In genomic region chr17:4221899-4222659, GRCh38 we compare ENCODE assay signal across 20 cellular contexts. TPM values are rescaled to one million over a fixed set of nuclear protein-coding genes. Genes with fewer than 3 reads are reported as not detected.
DNase-seq lines count a peak whose midpoint lies in the region; ATAC-seq and TF ChIP-seq lines count a peak whose summit lies in the region.
"Had no signal": no experiment of that assay in that cellular context is flagged by ENCODE, and none has a peak within 500 bp of the region (broad histone marks: within the 10 kb centered on the region; RNA-seq: fewer than 3 reads in every experiment).

No MANE protein-coding gene starts in this region.

- DNase-seq in left ventricle myocardium inferior (no peak), right atrium auricular region (ENCODE audit: low spot score) (no peak), neural crest cell (ENCODE audit: low read depth, low spot score) (no peak), transverse colon (no peak), neuronal stem cell (ENCODE audit: low spot score) (no peak), SKM-1 (lab: John Stamatoyannopoulos, UW; ENCODE audit: unreplicated experiment) (no peak), NCI-H446 treated with DMSO at 0.1 percent for 48 hours (lab: John Stamatoyannopoulos, UW) (no peak)
- DNase-seq: CD4-positive, alpha-beta T cell; DMS153; GDM1; HCEC 1CT; MM.1S; NCI-H1092; NCI-H146; NCI-H2029 treated with DMSO at 0.1 percent for 48 hours; NCI-H2171; NCI-H526 treated with DMSO at 0.1 percent for 48 hours; SHP77 had no signal

- H3K14ac ChIP-seq in neuronal stem cell (ENCODE audit: low read length), result no peak overlapping the region

- peak overlapping the region; percentile 5 for H3K27ac Mint-ChIP-seq in activated T-helper 17 cell treated with anti-CD3 and anti-CD28 coated beads, Interleukin-2, amount 50 U/mL, for 72 hours
- peak overlapping the region; percentile 45 for H3K27ac Mint-ChIP-seq in neural crest cell (ENCODE audit: unreplicated experiment)
- H3K27ac Mint-ChIP-seq: CD4-positive, alpha-beta T cell had no signal

- H3K4me1 Mint-ChIP-seq in activated T-helper 17 cell treated with anti-CD3 and anti-CD28 coated beads, Interleukin-2, amount 50 U/mL, for 72 hours, result no peaks in the 10 kb centered on the region
- no peaks in the 10 kb centered on the region for H3K4me1 Mint-ChIP-seq in neural crest cell

- ATAC-seq in activated T-helper 17 cell treated with anti-CD3 and anti-CD28 coated beads, Interleukin-2, amount 50 U/mL, for 72 hours (replicated peaks), result no peak
- ATAC-seq: A549 had no signal

- H3K9ac ChIP-seq in neuronal stem cell (ENCODE audit: low read depth, low read length, poor library complexity), result no peak overlapping the region

- H3K9me3 Mint-ChIP-seq in activated T-helper 17 cell treated with anti-CD3 and anti-CD28 coated beads, Interleukin-2, amount 50 U/mL, for 72 hours, result no peaks in the 10 kb centered on the region
- no peaks in the 10 kb centered on the region for H3K9me3 Mint-ChIP-seq in neural crest cell
- H3K9me3 Mint-ChIP-seq: CD4-positive, alpha-beta T cell had no signal

- H2BK5ac ChIP-seq in neuronal stem cell (ENCODE audit: low read length), result no peak overlapping the region

- H3K18ac ChIP-seq in neuronal stem cell (ENCODE audit: low read length), result no peak overlapping the region

- no peaks in the 10 kb centered on the region for H3K27me3 Mint-ChIP-seq in activated T-helper 17 cell treated with anti-CD3 and anti-CD28 coated beads, Interleukin-2, amount 50 U/mL, for 72 hours
- no peaks in the 10 kb centered on the region for H3K27me3 Mint-ChIP-seq in neural crest cell (ENCODE audit: low read depth)
- H3K27me3 Mint-ChIP-seq: CD4-positive, alpha-beta T cell had no signal

- intact Hi-C loops in left ventricle myocardium inferior (cut with micrococcal nuclease), result no loop called here
- intact Hi-C loops in transverse colon (cut with DNase I; ENCODE audit: low total_unique reads), result no loop called here

- H3K27me3 ChIP-seq in left ventricle myocardium inferior (ENCODE audit: low read depth) (no peaks in the 10 kb centered on the region), right atrium auricular region (no peaks in the 10 kb centered on the region), transverse colon (no peaks in the 10 kb centered on the region), neuronal stem cell (ENCODE audit: control insufficient read depth in 3 of 3, insufficient read depth in 3 of 3, low read depth in 1 of 3, low read length in 3 of 3) (no peaks in the 10 kb centered on the region)

- H3K4me1 ChIP-seq in left ventricle myocardium inferior (peaks cover 20% of the 10 kb centered on the region), right atrium auricular region (peaks cover 0 to 7% of the 10 kb centered on the region in 2 donors), transverse colon (peaks cover 7 to 24% (median 18%) of the 10 kb centered on the region in 4 donors), neuronal stem cell (ENCODE audit: control insufficient read depth in 2 of 2, insufficient read depth in 1 of 2, low read depth in 1 of 2, low read length in 2 of 2) (no peaks in the 10 kb centered on the region)
- H3K4me1 ChIP-seq: A549 had no signal

- TF ChIP-seq POLR2A in transverse colon (IDR thresholded peaks at IDR 0.05), result no peak

- TF ChIP-seq EP300 in transverse colon (IDR thresholded peaks at IDR 0.05; ENCODE audit: low read depth), result no peak

- H3K4me3 ChIP-seq in left ventricle myocardium inferior (no peak overlapping the region), right atrium auricular region (no peak overlapping the region), transverse colon (no peak overlapping the region), neuronal stem cell (ENCODE audit: low read length in 2 of 2) (no peak overlapping the region)
- H3K4me3 ChIP-seq: A549 had no signal

- H3K23ac ChIP-seq in neuronal stem cell (ENCODE audit: low read depth, low read length, poor library complexity), result no peak overlapping the region

- no peak overlapping the region for H3K4me2 ChIP-seq in neuronal stem cell (ENCODE audit: insufficient read depth, low read length, poor library complexity, severe bottlenecking)
- H3K4me2 ChIP-seq: A549 had no signal

- in situ Hi-C loops in transverse colon (cut with MboI; ENCODE audit: low pct_ligation_motif_present in 1 of 4, low pct_unique_long_range_greater_than_20kb in 1 of 4, low sequenced_read_pairs in 3 of 4), result loop anchor here in 1 of 4 donors (10.0 kb wide), 1 partner anchor 193 kb away; no protein-coding TSS in a partner anchor

- H3K36me3 Mint-ChIP-seq in activated T-helper 17 cell treated with anti-CD3 and anti-CD28 coated beads, Interleukin-2, amount 50 U/mL, for 72 hours (ENCODE audit: low read depth), result peaks cover 57% of the 10 kb centered on the region
- peaks cover 3% of the 10 kb centered on the region for H3K36me3 Mint-ChIP-seq in neural crest cell (ENCODE audit: low read depth)

- H4K91ac ChIP-seq in neuronal stem cell (ENCODE audit: low read depth, low read length, poor library complexity), result no peak overlapping the region

- no peak for TF ChIP-seq CTCF in left ventricle myocardium inferior (IDR thresholded peaks at IDR 0.05; ENCODE audit: borderline replicate concordance)
- TF ChIP-seq CTCF in right atrium auricular region (IDR thresholded peaks at IDR 0.05), result no peak
- no peak for TF ChIP-seq CTCF in neural crest cell (conservative IDR thresholded peaks at IDR 0.05)
- no peak for TF ChIP-seq CTCF in transverse colon (IDR thresholded peaks at IDR 0.05)

- H3K4ac ChIP-seq in neuronal stem cell (ENCODE audit: low read length), result no peak overlapping the region

- no peak overlapping the region for H2AFZ ChIP-seq in neuronal stem cell (ENCODE audit: low read length)

- no peak overlapping the region for H2BK15ac ChIP-seq in neuronal stem cell (ENCODE audit: low read length)

- WGBS in transverse colon (ENCODE audit: low coverage in 1 of 2), 2 donors, result 93 to 100% methylated on average over 1 to 35 of the region's 47 CpGs
- WGBS in neuronal stem cell (ENCODE audit: extremely low coverage in 2 of 2, insufficient read length in 2 of 2, insufficient replicate concordance in 1 of 2), 2 donors, result no CpG with 5 or more reads among the region's 47 CpGs

- H3K27ac ChIP-seq in left ventricle myocardium inferior (replicated peaks) (peak overlapping the region; percentile 66), right atrium auricular region (no peak overlapping the region), transverse colon (peak overlapping the region; percentile 76 to 84 (median 78)), neuronal stem cell (replicated peaks; ENCODE audit: low read length) (no peak overlapping the region)
- H3K27ac ChIP-seq: A549 had no signal

- H4K8ac ChIP-seq in neuronal stem cell (ENCODE audit: low read depth, low read length), result no peak overlapping the region

- H2AK5ac ChIP-seq in neuronal stem cell (ENCODE audit: low read depth, low read length), result no peak overlapping the region

- H3K36me3 ChIP-seq in left ventricle myocardium inferior, result peaks cover 23% of the 10 kb centered on the region
- H3K36me3 ChIP-seq in right atrium auricular region, result peaks cover 11% of the 10 kb centered on the region
- no peaks in the 10 kb centered on the region for H3K36me3 ChIP-seq in transverse colon
- peaks cover 9 to 53% of the 10 kb centered on the region in 2 donors for H3K36me3 ChIP-seq in neuronal stem cell (replicated peaks in 1 of 2; ENCODE audit: control insufficient read depth in 2 of 2, insufficient read depth in 2 of 2, low read length in 2 of 2)

- no peak overlapping the region for H2BK12ac ChIP-seq in neuronal stem cell (ENCODE audit: low read length)

- H3K4me3 Mint-ChIP-seq in activated T-helper 17 cell treated with anti-CD3 and anti-CD28 coated beads, Interleukin-2, amount 50 U/mL, for 72 hours, result no peak overlapping the region
- H3K4me3 Mint-ChIP-seq in neural crest cell, result no peak overlapping the region
- H3K4me3 Mint-ChIP-seq: CD4-positive, alpha-beta T cell had no signal

- H2BK120ac ChIP-seq in neuronal stem cell (ENCODE audit: low read depth, low read length), result no peak overlapping the region

- H3K79me1 ChIP-seq in neuronal stem cell (ENCODE audit: low read depth, low read length), result peaks cover 3% of the 10 kb centered on the region

- H3K9me3 ChIP-seq in left ventricle myocardium inferior (replicated peaks) (no peaks in the 10 kb centered on the region), right atrium auricular region (no peaks in the 10 kb centered on the region), transverse colon (no peaks in the 10 kb centered on the region), neuronal stem cell (replicated peaks in 1 of 2; ENCODE audit: control insufficient read depth in 2 of 2, insufficient read depth in 1 of 2, low read depth in 1 of 2, low read length in 2 of 2) (no peaks in the 10 kb centered on the region)
- H3K9me3 ChIP-seq: A549 had no signal

RNA-seq across cellular contexts. Expression of gene ANKFY1, which starts 41.7 kb away (rescaled TPM):
- total RNA-seq in left ventricle myocardium inferior (22.9 TPM), right atrium auricular region (10 to 100 TPM; 13.9 to 16.7 TPM), neural crest cell (73.5 and 78.1 TPM in 2 replicates), transverse colon (10 to 100 TPM; 53.0 to 69.9 (median 54.7) TPM)
- total RNA-seq in activated T-helper 17 cell treated with anti-CD3 and anti-CD28 coated beads, Interleukin-2, amount 50 U/mL, for 72 hours, result 10 to 100 TPM; 31.7 to 48.3 TPM
- polyA plus RNA-seq in neuronal stem cell (2013, experiment 1 of 2), result 17.7 TPM
- 18.3 TPM for polyA plus RNA-seq in neuronal stem cell (2013, experiment 2 of 2)

Comparison
In these comparisons a context has a peak if more than half of its experiments do, and no peak if none do; other contexts are left out.
1. H3K27ac ChIP-seq: peak in left ventricle myocardium inferior (single experiment) and transverse colon (4 of 4); none in right atrium auricular region (0 of 2) and neuronal stem cell (single experiment).